Comparison of ENCODE assay signal across 8 cellular contexts in the genomic region with DNA sequence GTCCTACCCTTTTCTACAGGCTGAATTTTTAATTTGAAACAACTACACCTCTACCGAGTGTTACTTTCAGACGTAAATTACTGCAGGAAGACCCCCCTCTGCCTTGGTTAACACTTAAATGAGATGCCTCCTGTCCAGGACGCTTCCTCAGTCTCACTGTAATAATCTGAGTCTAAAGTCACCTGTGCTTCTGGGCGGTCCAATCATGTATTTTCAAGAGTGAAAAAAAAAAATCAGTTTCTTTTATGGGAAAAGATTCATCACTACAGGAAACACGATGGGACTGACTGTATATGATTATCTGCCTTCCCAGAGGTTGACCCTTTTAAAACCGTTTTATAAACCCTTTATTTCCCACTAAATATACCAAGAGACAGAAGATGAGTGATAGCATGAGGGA. TPM values are rescaled to one million over a fixed set of nuclear protein-coding genes. Genes with fewer than 3 reads are reported as not detected.
DNase-seq lines count a peak whose midpoint lies in the region; TF ChIP-seq lines count a peak whose summit lies in the region.

No MANE protein-coding gene starts in this region.

- H3K4me1 ChIP-seq in ES-I3 (ENCODE audit: insufficient read depth, low read length) (peaks cover 33% of the 10 kb centered on the region), Peyer's patch (peaks cover 0 to 5% (median 0%) of the 10 kb centered on the region in 4 donors), esophagus squamous epithelium (peaks cover 10 to 60% (median 16%) of the 10 kb centered on the region in 3 donors), trophoblast cell (ENCODE audit: control insufficient read depth in 1 of 2, insufficient read depth in 2 of 2, low read length in 2 of 2) (peaks cover 4 to 5% of the 10 kb centered on the region in 2 experiments)

- no peak overlapping the region for H4K12ac ChIP-seq in trophoblast cell (ENCODE audit: low read depth, low read length)

- no peak overlapping the region for H2BK12ac ChIP-seq in trophoblast cell (ENCODE audit: low read length)

- H3K4me3 ChIP-seq in Peyer's patch (peak overlapping the region; percentile 47 to 74 (median 62)), esophagus squamous epithelium (peak overlapping the region; percentile 62 to 75 (median 71)), trophoblast cell (ENCODE audit: low read depth, low read length) (no peak overlapping the region)

- no peak overlapping the region for H3K18ac ChIP-seq in trophoblast cell (ENCODE audit: low read length)

- no peaks in the 10 kb centered on the region for H3K27me3 ChIP-seq in Peyer's patch
- peaks cover 0 to 21% (median 0%) of the 10 kb centered on the region in 4 donors for H3K27me3 ChIP-seq in esophagus squamous epithelium
- H3K27me3 ChIP-seq in trophoblast cell (ENCODE audit: insufficient read depth, low read length) = no peaks in the 10 kb centered on the region

- no peak overlapping the region for H3K4ac ChIP-seq in trophoblast cell (ENCODE audit: low read depth, low read length)

- H2AFZ ChIP-seq in trophoblast cell (ENCODE audit: insufficient read depth, low read length, poor library complexity) = no peak overlapping the region

- 12 to 36% methylated on average over 6 of the region's 6 CpGs for WGBS in esophagus squamous epithelium, 2 donors
- no CpG with 5 or more reads among the region's 6 CpGs for WGBS in trophoblast cell (ENCODE audit: extremely low coverage, insufficient coverage, insufficient read length)

- peaks cover 10% of the 10 kb centered on the region for H3K79me2 ChIP-seq in trophoblast cell (ENCODE audit: control insufficient read depth, insufficient read depth, low read length, poor library complexity)

- intact Hi-C loops in esophagus squamous epithelium (cut with DNase I) = no loop called here

- peak overlapping the region; percentile 87 for H3K4me2 ChIP-seq in trophoblast cell (ENCODE audit: low read length)

- H3K27ac ChIP-seq in Peyer's patch = peak overlapping the region; percentile 32 to 87 (median 78)
- H3K27ac ChIP-seq in esophagus squamous epithelium = peak overlapping the region; percentile 94 to 99 (median 97)
- H3K27ac ChIP-seq in trophoblast cell (ENCODE audit: low read depth, low read length) = peak overlapping the region; percentile 98

- H3K9ac ChIP-seq in ES-I3 (ENCODE audit: low read depth, low read length) = peak overlapping the region; percentile 94
- no peak overlapping the region for H3K9ac ChIP-seq in trophoblast cell (ENCODE audit: low read length)

- H3K14ac ChIP-seq in trophoblast cell (ENCODE audit: low read length) = no peak overlapping the region

- no peak overlapping the region for H2AK5ac ChIP-seq in trophoblast cell (ENCODE audit: low read length)

- no peak overlapping the region for H2BK5ac ChIP-seq in trophoblast cell (ENCODE audit: low read depth, low read length, poor library complexity)

- DNase-seq in Peyer's patch = no peak
- no peak for DNase-seq in esophagus squamous epithelium (lab: John Stamatoyannopoulos, UW)
- peak in 1 of 2 donors; percentile 21 for DNase-seq in trophoblast cell
- no peak for DNase-seq in cerebellum (ENCODE audit: low spot score)
- DNase-seq in NCI-H226 = no peak
- no peak for DNase-seq in KG1 (lab: John Stamatoyannopoulos, UW)
- no peak for DNase-seq in NCI-H524 treated with DMSO at 0.1 percent for 48 hours (lab: John Stamatoyannopoulos, UW)

- no peak overlapping the region for H4K91ac ChIP-seq in trophoblast cell (ENCODE audit: low read depth, low read length)

- H2BK120ac ChIP-seq in trophoblast cell (ENCODE audit: insufficient read depth, low read length, poor library complexity) = no peak overlapping the region

- no peak overlapping the region for H4K8ac ChIP-seq in trophoblast cell (ENCODE audit: low read depth, low read length)

- H3K9me3 ChIP-seq in ES-I3 (ENCODE audit: control insufficient read depth, insufficient read depth, low read length) = no peaks in the 10 kb centered on the region
- no peaks in the 10 kb centered on the region for H3K9me3 ChIP-seq in Peyer's patch
- H3K9me3 ChIP-seq in esophagus squamous epithelium = no peaks in the 10 kb centered on the region
- no peaks in the 10 kb centered on the region for H3K9me3 ChIP-seq in trophoblast cell (ENCODE audit: insufficient read depth, low read depth, low read length)

- no peak overlapping the region for H3K23ac ChIP-seq in trophoblast cell (ENCODE audit: low read length)

- peak in 1 of 2 donors; percentile 42 for TF ChIP-seq POLR2A in Peyer's patch (IDR thresholded peaks at IDR 0.05)
- no peak for TF ChIP-seq POLR2A in esophagus squamous epithelium (IDR thresholded peaks at IDR 0.05)

- TF ChIP-seq CTCF in Peyer's patch (IDR thresholded peaks at IDR 0.05) = no peak
- no peak for TF ChIP-seq CTCF in esophagus squamous epithelium (IDR thresholded peaks at IDR 0.05)

- H3K36me3 ChIP-seq in ES-I3 (ENCODE audit: insufficient read depth, low read length) (peaks cover 3% of the 10 kb centered on the region; the same call in 1 of the 2 replicates), Peyer's patch (no peaks in the 10 kb centered on the region), esophagus squamous epithelium (peaks cover 0 to 3% (median 0%) of the 10 kb centered on the region in 3 donors), trophoblast cell (ENCODE audit: control insufficient read depth in 1 of 2, insufficient read depth in 2 of 2, low read length in 2 of 2) (peaks cover 0 to 3% of the 10 kb centered on the region in 2 experiments)

- H3K79me1 ChIP-seq in trophoblast cell (ENCODE audit: low read length) = peaks cover 15% of the 10 kb centered on the region

RNA-seq across cellular contexts. Expression of gene RBM47, which starts 0.8 kb away (rescaled TPM):
- total RNA-seq in Peyer's patch (100 to 1,000 TPM; 182 to 423 (median 320) TPM), esophagus squamous epithelium (100 to 1,000 TPM in 2 of 4 donors, 10 to 100 TPM in 2; 94.6 to 197 (median 125) TPM), cerebellum (1.8 TPM)
- polyA plus RNA-seq in trophoblast cell (2013) = 45.7 and 49.2 TPM in 2 replicates

Comparison
In these comparisons a context has a peak if more than half of its experiments do, and no peak if none do; other contexts are left out.
1. RNA of gene RBM47, which starts 0.8 kb away (total RNA-seq): 182 to 423 TPM in Peyer's patch and 94.6 to 197 TPM in esophagus squamous epithelium; 1.8 TPM in cerebellum (single experiment); every median in the first group is over 10 times any median in the second.
2. Peak in every context shown above with its lines, with median percentiles within 50 percentile points of each other: H3K27ac ChIP-seq.